ENCODE assay signal across 8 cellular contexts in the genomic region with DNA sequence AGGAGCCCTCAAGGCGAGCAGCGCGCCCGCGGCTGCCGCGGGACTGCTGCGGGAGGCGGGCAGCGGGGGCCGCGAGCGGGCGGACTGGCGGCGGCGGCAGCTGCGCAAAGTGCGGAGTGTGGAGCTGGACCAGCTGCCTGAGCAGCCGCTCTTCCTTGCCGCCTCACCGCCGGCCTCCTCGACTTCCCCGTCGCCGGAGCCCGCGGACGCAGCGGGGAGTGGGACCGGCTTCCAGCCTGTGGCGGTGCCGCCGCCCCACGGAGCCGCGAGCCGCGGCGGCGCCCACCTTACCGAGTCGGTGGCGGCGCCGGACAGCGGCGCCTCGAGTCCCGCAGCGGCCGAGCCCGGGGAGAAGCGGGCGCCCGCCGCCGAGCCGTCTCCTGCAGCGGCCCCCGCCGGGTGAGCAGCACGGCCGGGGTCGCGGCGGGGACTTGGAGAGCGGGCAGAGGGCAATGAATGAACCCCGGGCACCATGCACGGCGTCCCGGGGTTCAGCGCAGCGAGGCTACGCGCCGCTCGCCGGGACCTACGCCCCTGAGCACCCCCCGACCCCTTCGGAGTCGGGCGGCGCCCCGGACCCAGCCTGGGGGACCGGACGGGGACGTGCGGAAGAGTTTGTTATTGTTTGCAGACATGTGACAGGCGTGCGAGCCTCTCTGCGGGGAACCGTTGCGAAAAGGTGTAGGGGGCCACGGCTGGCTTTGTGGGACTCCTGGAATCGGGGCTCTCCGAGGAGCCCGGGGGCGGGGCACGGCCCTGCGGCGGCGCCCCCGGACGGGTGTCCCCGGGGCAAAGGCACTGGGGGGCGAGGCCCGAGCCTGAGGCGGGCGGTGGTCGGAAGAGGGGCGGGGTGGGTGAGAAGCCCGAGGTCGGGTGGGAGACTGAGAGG. TPM values are rescaled to one million over a fixed set of nuclear protein-coding genes. Genes with fewer than 3 reads are reported as not detected.
DNase-seq lines count a peak whose midpoint lies in the region; ATAC-seq and TF ChIP-seq lines count a peak whose summit lies in the region.

No MANE protein-coding gene starts in this region.

- peak overlapping the region; percentile 97 for H3K4me2 ChIP-seq in Loucy (ENCODE audit: low read depth, low read length, poor library complexity, severe bottlenecking)

- TF ChIP-seq CTCF in GM12865 (IDR thresholded peaks at IDR 0.05; ENCODE audit: insufficient read depth, low read depth, low read length, missing control alignments): no peak
- TF ChIP-seq CTCF in Loucy (conservative IDR thresholded peaks at IDR 0.05; ENCODE audit: low read length): no peak
- no peak for TF ChIP-seq CTCF in activated CD8-positive, alpha-beta T cell treated with anti-CD3 and anti-CD28 coated beads for 36 hours (IDR thresholded peaks at IDR 0.05)
- TF ChIP-seq CTCF in endodermal cell (conservative IDR thresholded peaks at IDR 0.05): no peak
- TF ChIP-seq CTCF in thoracic aorta (IDR thresholded peaks at IDR 0.05): no peak

- 0% methylated on average over 29 to 116 of the region's 116 CpGs for WGBS in endodermal cell (ENCODE audit: insufficient coverage in 1 of 2, insufficient read length in 1 of 2), 2 experiments

- H3K4me3 ChIP-seq in GM12865 (ENCODE audit: low read depth, low read length) (peak overlapping the region; percentile 69), Loucy (ENCODE audit: low read length, poor library complexity, severe bottlenecking) (peak overlapping the region; percentile 94), endodermal cell (ENCODE audit: low read length) (peak overlapping the region; percentile 98), muscle layer of duodenum (ENCODE audit: low read depth in 1 of 2, low read length in 2 of 2) (peak overlapping the region; percentile 84 to 94), thoracic aorta (peak overlapping the region; percentile 95)

- H3K4me1 Mint-ChIP-seq in activated CD8-positive, alpha-beta T cell treated with anti-CD3 and anti-CD28 coated beads for 36 hours (ENCODE audit: low read depth): peaks cover 44% of the 10 kb centered on the region
- H3K4me1 Mint-ChIP-seq in endodermal cell: peaks cover 27% of the 10 kb centered on the region

- H3K36me3 ChIP-seq in Loucy (ENCODE audit: insufficient read depth, low read length) (no peaks in the 10 kb centered on the region), endodermal cell (ENCODE audit: control insufficient read depth, insufficient read depth, low read length) (no peaks in the 10 kb centered on the region), muscle layer of duodenum (ENCODE audit: control insufficient read depth in 1 of 2, insufficient read depth in 2 of 2, low read length in 2 of 2) (no peaks in the 10 kb centered on the region), thoracic aorta (no peaks in the 10 kb centered on the region)

- POLR2A ChIA-PET in activated CD8-positive, alpha-beta T cell treated with anti-CD3 and anti-CD28 coated beads for 36 hours (lab: Charles Lee): interaction anchor here (0.8 kb wide), 1 partner anchor 10 kb away, joined by 4 read pairs; no protein-coding TSS in a partner anchor

- H4K20me1 ChIP-seq in Loucy (ENCODE audit: insufficient read depth, low read length, poor library complexity, severe bottlenecking): peaks cover 46% of the 10 kb centered on the region

- DNase-seq in GM12865 (ENCODE audit: low read depth) (peak; percentile 65), H4 (ENCODE audit: low spot score) (peak; percentile 8), endodermal cell (peak; percentile 76), thoracic aorta (ENCODE audit: low spot score) (no peak), islet precursor cell (no peak)
- DNase-seq in activated CD8-positive, alpha-beta T cell treated with anti-CD3 and anti-CD28 coated beads for 36 hours: peak; percentile 63

- intact Hi-C loops in activated CD8-positive, alpha-beta T cell treated with anti-CD3 and anti-CD28 coated beads for 36 hours (cut with micrococcal nuclease): loop anchor here (5.0 kb wide), 2 partner anchors 356 to 489 kb away; a partner anchor contains a TSS

- H3K27ac Mint-ChIP-seq in activated CD8-positive, alpha-beta T cell treated with anti-CD3 and anti-CD28 coated beads for 36 hours: peak overlapping the region; percentile 92
- H3K27ac Mint-ChIP-seq in endodermal cell: no peak overlapping the region

- H3K27ac ChIP-seq in endodermal cell (ENCODE audit: low read depth, low read length) (no peak overlapping the region), muscle layer of duodenum (ENCODE audit: low read length) (peak overlapping the region; percentile 83), thoracic aorta (peak overlapping the region; percentile 84 to 89)

- CTCF ChIA-PET in activated CD8-positive, alpha-beta T cell treated with anti-CD3 and anti-CD28 coated beads for 36 hours (lab: Charles Lee): no interaction called here

- H3K4me1 ChIP-seq in Loucy (ENCODE audit: insufficient read depth, low read length, poor library complexity, severe bottlenecking) (peaks cover 59% of the 10 kb centered on the region), endodermal cell (ENCODE audit: control insufficient read depth, insufficient read depth, low read length) (peaks cover 19% of the 10 kb centered on the region), muscle layer of duodenum (ENCODE audit: control insufficient read depth in 1 of 2, insufficient read depth in 2 of 2, low read length in 2 of 2) (peaks cover 6 to 7% of the 10 kb centered on the region in 2 donors), thoracic aorta (ENCODE audit: control insufficient read depth in 1 of 2, low read depth in 2 of 2) (peaks cover 16 to 36% of the 10 kb centered on the region in 2 donors)

- H3K9ac ChIP-seq in Loucy (ENCODE audit: low read depth, low read length, poor library complexity, severe bottlenecking) (peak overlapping the region; percentile 89), endodermal cell (ENCODE audit: extremely low read depth, low read length, poor library complexity, severe bottlenecking) (peak overlapping the region; percentile 67)

- H3F3A ChIP-seq in Loucy (ENCODE audit: low read depth): peaks cover 3% of the 10 kb centered on the region; the same call in 1 of the 2 replicates

- H3K4me3 Mint-ChIP-seq in activated CD8-positive, alpha-beta T cell treated with anti-CD3 and anti-CD28 coated beads for 36 hours: peak overlapping the region; percentile 87
- H3K4me3 Mint-ChIP-seq in endodermal cell: peak overlapping the region; percentile 74

- H3K9me2 ChIP-seq in Loucy (replicated peaks; ENCODE audit: low read depth, low read length): no peaks in the 10 kb centered on the region

- peaks cover 7% of the 10 kb centered on the region for H3K27me3 ChIP-seq in Loucy (ENCODE audit: insufficient read depth, low read length, poor library complexity, severe bottlenecking)
- H3K27me3 ChIP-seq in endodermal cell (ENCODE audit: control insufficient read depth, insufficient read depth, low read length, poor library complexity, severe bottlenecking): peaks cover 11% of the 10 kb centered on the region
- H3K27me3 ChIP-seq in muscle layer of duodenum (ENCODE audit: low read depth, low read length): no peaks in the 10 kb centered on the region
- no peaks in the 10 kb centered on the region for H3K27me3 ChIP-seq in thoracic aorta (replicated peaks; ENCODE audit: insufficient read depth)

- peaks cover 5% of the 10 kb centered on the region for H3K27me3 Mint-ChIP-seq in activated CD8-positive, alpha-beta T cell treated with anti-CD3 and anti-CD28 coated beads for 36 hours
- peaks cover 18% of the 10 kb centered on the region for H3K27me3 Mint-ChIP-seq in endodermal cell (ENCODE audit: insufficient read depth)

- H3K9me3 Mint-ChIP-seq in activated CD8-positive, alpha-beta T cell treated with anti-CD3 and anti-CD28 coated beads for 36 hours: no peaks in the 10 kb centered on the region
- no peaks in the 10 kb centered on the region for H3K9me3 Mint-ChIP-seq in endodermal cell

- peak overlapping the region; percentile 53 for H2AFZ ChIP-seq in Loucy (ENCODE audit: low read length)

- H3K9me3 ChIP-seq in Loucy (ENCODE audit: insufficient read depth, low read depth, low read length): no peaks in the 10 kb centered on the region
- H3K9me3 ChIP-seq in endodermal cell (ENCODE audit: control insufficient read depth, low read length): no peaks in the 10 kb centered on the region
- no peaks in the 10 kb centered on the region for H3K9me3 ChIP-seq in muscle layer of duodenum (ENCODE audit: control insufficient read depth in 1 of 2, low read length in 2 of 2)
- no peaks in the 10 kb centered on the region for H3K9me3 ChIP-seq in thoracic aorta

- peaks cover 3% of the 10 kb centered on the region for H3K36me3 Mint-ChIP-seq in activated CD8-positive, alpha-beta T cell treated with anti-CD3 and anti-CD28 coated beads for 36 hours (ENCODE audit: low read depth)
- no peaks in the 10 kb centered on the region for H3K36me3 Mint-ChIP-seq in endodermal cell (ENCODE audit: low read depth)

- peaks cover 54% of the 10 kb centered on the region for H3K79me2 ChIP-seq in Loucy (ENCODE audit: insufficient read depth, low read length)

- peak; percentile 34 for ATAC-seq in activated CD8-positive, alpha-beta T cell treated with anti-CD3 and anti-CD28 coated beads for 36 hours
- ATAC-seq in thoracic aorta (ENCODE audit: insufficient number of reproducible peaks, low FRiP score, low read depth): peak; percentile 30

RNA-seq across cellular contexts. Expression of a gene that starts 0.6 kb away (rescaled TPM):
- total RNA-seq in H4 (2014; rRNA removed; shearing (Covaris generic)): 5.7 and 7.2 TPM in 2 replicates
- 10 to 100 TPM; 16.9 to 17.0 TPM for total RNA-seq in activated CD8-positive, alpha-beta T cell treated with anti-CD3 and anti-CD28 coated beads for 36 hours
- total RNA-seq in endodermal cell (10 to 100 TPM; 18.0 to 23.7 TPM), thoracic aorta (10 to 100 TPM in 1 of 2 donors, 1 to 10 TPM in 1; 8.9 to 19.0 TPM)
- 10.1 TPM for polyA plus RNA-seq in endodermal cell (2013, experiment 1 of 2)
- 9.4 TPM for polyA plus RNA-seq in endodermal cell (2013, experiment 2 of 2)

Comparison
In these comparisons a context has a peak if more than half of its experiments do, and no peak if none do; other contexts are left out.
1. DNase-seq: peak in GM12865 (single experiment), H4 (single experiment), activated CD8-positive, alpha-beta T cell treated with anti-CD3 and anti-CD28 coated beads for 36 hours (single experiment) and endodermal cell (single experiment); none in thoracic aorta (single experiment) and islet precursor cell (single experiment).
2. Peak in every context shown above with its lines, with median percentiles within 50 percentile points of each other: H3K4me3 ChIP-seq.